In genomic region chr5:163105456-163105855, GRCh38 we compare ENCODE assay signal across 21 cellular contexts.
DNase-seq lines count a peak whose midpoint lies in the region; TF ChIP-seq lines count a peak whose summit lies in the region.
"Had no signal": no experiment of that assay in that cellular context is flagged by ENCODE, and none has a peak within 500 bp of the region (broad histone marks: within the 10 kb centered on the region; RNA-seq: fewer than 3 reads in every experiment).

No MANE protein-coding gene starts in this region.

- no peak overlapping the region for H3K4me2 ChIP-seq in SU-DHL-6 (ENCODE audit: low read depth, low read length, poor library complexity, severe bottlenecking)

- no peaks in the 10 kb centered on the region for H3K4me1 ChIP-seq in transverse colon
- H3K4me1 ChIP-seq: adrenal gland, esophagus muscularis mucosa, prostate gland, tibial nerve had no signal

- in situ Hi-C loops in transverse colon (cut with MboI; ENCODE audit: low pct_ligation_motif_present in 1 of 4, low pct_unique_long_range_greater_than_20kb in 1 of 4, low sequenced_read_pairs in 3 of 4) = no loop called here

- WGBS in transverse colon (ENCODE audit: low coverage in 1 of 2), 2 donors = 62 to 83% methylated on average over 2 of the region's 2 CpGs

- H4K20me1 ChIP-seq in SU-DHL-6 (ENCODE audit: low read depth, low read length) = no peaks in the 10 kb centered on the region

- H3K9me3 ChIP-seq in SU-DHL-6 (ENCODE audit: insufficient read depth, low read length) (no peaks in the 10 kb centered on the region), transverse colon (no peaks in the 10 kb centered on the region)
- H3K9me3 ChIP-seq: adrenal gland, esophagus muscularis mucosa, prostate gland, tibial nerve had no signal

- TF ChIP-seq CTCF in SU-DHL-6 (IDR thresholded peaks at IDR 0.05; ENCODE audit: insufficient read depth, low read length, poor library complexity, severe bottlenecking) (no peak), fibroblast of mammary gland (conservative IDR thresholded peaks at IDR 0.05; ENCODE audit: control insufficient read depth, insufficient read depth, low read depth, low read length) (no peak), transverse colon (IDR thresholded peaks at IDR 0.05) (no peak)

- no peak overlapping the region for H3K9ac ChIP-seq in SU-DHL-6 (ENCODE audit: low read length)

- H3K4me3 ChIP-seq in SU-DHL-6 (ENCODE audit: insufficient read depth, low read length, poor library complexity, severe bottlenecking) (no peak overlapping the region), fibroblast of mammary gland (ENCODE audit: control insufficient read depth, low read depth, low read length) (no peak overlapping the region), transverse colon (no peak overlapping the region)
- H3K4me3 ChIP-seq: adrenal gland, esophagus muscularis mucosa, prostate gland, skin epidermis, tibial nerve had no signal

- no peak for TF ChIP-seq EP300 in transverse colon (IDR thresholded peaks at IDR 0.05; ENCODE audit: low read depth)

- H3F3A ChIP-seq in SU-DHL-6 (ENCODE audit: insufficient read depth) = no peaks in the 10 kb centered on the region

- H3K27me3 ChIP-seq in SU-DHL-6 (ENCODE audit: low read length) (no peaks in the 10 kb centered on the region), transverse colon (no peaks in the 10 kb centered on the region)
- H3K27me3 ChIP-seq: adrenal gland, esophagus muscularis mucosa, tibial nerve had no signal

- no peak for TF ChIP-seq POLR2A in transverse colon (IDR thresholded peaks at IDR 0.05)

- intact Hi-C loops in transverse colon (cut with DNase I; ENCODE audit: low total_unique reads) = no loop called here

- peak overlapping the region; percentile 79 for H2AFZ ChIP-seq in SU-DHL-6 (ENCODE audit: low read depth, low read length, severe bottlenecking)

- no peak overlapping the region for H3K27ac ChIP-seq in SU-DHL-6 (ENCODE audit: low read depth, low read length)
- no peak overlapping the region for H3K27ac ChIP-seq in transverse colon
- H3K27ac ChIP-seq: adrenal gland, esophagus muscularis mucosa, prostate gland, skin epidermis, tibial nerve had no signal

- H3K36me3 ChIP-seq in SU-DHL-6 (ENCODE audit: low read length) (no peaks in the 10 kb centered on the region), transverse colon (no peaks in the 10 kb centered on the region)
- H3K36me3 ChIP-seq: adrenal gland, esophagus muscularis mucosa, prostate gland, tibial nerve had no signal

- no peaks in the 10 kb centered on the region for H3K79me2 ChIP-seq in SU-DHL-6 (ENCODE audit: insufficient read depth, low read length)

- DNase-seq in HT1080 (ENCODE audit: low read depth) (peak; percentile 66), fibroblast of mammary gland (ENCODE audit: low read depth) (peak; percentile 10), stromal cell of bone marrow (ENCODE audit: low read depth) (peak; percentile 0), transverse colon (no peak), NCI-H2029 (lab: John Stamatoyannopoulos, UW) (no peak)
- no peak for DNase-seq in stimulated activated CD4-positive, alpha-beta T cell treated with anti-CD3 and anti-CD28 coated beads, Interleukin-12 subunit alpha, Interleukin-12 subunit beta, amount 100 ng/mL, for 4 hours
- DNase-seq: activated CD4-positive, CD25-positive, alpha-beta regulatory T cell; activated CD8-positive, alpha-beta T cell treated with anti-CD3 and anti-CD28 coated beads for 36 hours; CD8-positive, alpha-beta memory T cell; DMS79 treated with DMSO at 0.1 percent for 48 hours; midbrain; NCI-H1694 treated with DMSO at 0.1 percent for 48 hours; nephron progenitor cell; stimulated activated naive CD4-positive, alpha-beta T cell treated with Interleukin-2 at 50 U/mL for 16 hours; T-helper 9 cell had no signal

- H3K9me2 ChIP-seq in SU-DHL-6 (replicated peaks; ENCODE audit: insufficient read depth, low read length) = no peaks in the 10 kb centered on the region

Comparison
In these comparisons a context has a peak if more than half of its experiments do, and no peak if none do; other contexts are left out.
1. DNase-seq: peak in HT1080 (single experiment), fibroblast of mammary gland (single experiment) and stromal cell of bone marrow (single experiment); none in transverse colon (single experiment), NCI-H2029 (single experiment) and stimulated activated CD4-positive, alpha-beta T cell treated with anti-CD3 and anti-CD28 coated beads, Interleukin-12 subunit alpha, Interleukin-12 subunit beta, amount 100 ng/mL, for 4 hours (single experiment).